8 cellular contexts compared by ENCODE assay signal in the genomic region with DNA sequence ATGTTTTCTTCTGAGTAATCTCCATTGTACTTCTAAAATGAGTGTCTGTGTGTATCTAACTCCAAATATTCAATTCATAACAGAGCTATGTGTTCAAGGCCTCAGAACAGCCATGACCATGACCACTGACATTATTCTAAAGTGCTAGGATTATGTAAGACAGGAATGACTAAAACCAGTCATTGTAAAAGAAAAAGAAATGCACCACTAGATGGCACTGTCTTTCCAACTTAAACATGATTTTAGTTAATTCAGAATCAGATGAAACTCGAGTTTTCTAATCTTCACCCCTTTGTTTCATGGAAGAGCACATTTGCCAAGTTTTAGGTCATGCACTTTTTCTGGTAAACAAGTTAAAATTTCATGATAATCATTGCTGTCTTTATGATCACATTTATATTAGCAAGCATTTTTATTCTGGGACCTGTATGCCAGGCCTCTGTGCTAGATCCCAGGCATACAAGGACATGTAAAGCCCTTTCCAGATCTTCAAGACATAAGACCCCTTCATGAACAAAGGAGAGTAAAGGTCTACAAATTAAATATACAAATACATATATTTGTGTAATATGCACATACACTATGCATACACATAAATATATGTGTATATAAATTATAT. TPM values are rescaled to one million over a fixed set of nuclear protein-coding genes. Genes with fewer than 3 reads are reported as not detected.
DNase-seq lines count a peak whose midpoint lies in the region; ATAC-seq and TF ChIP-seq lines count a peak whose summit lies in the region.

No MANE protein-coding gene starts in this region.

- intact Hi-C loops in left ventricle myocardium inferior (cut with micrococcal nuclease) (loop anchor here (5.0 to 10.0 kb wide), 2 partner anchors 414 to 591 kb away; no protein-coding TSS in a partner anchor), sciatic nerve (cut with DNase I) (loop anchor here (5.0 kb wide), 2 partner anchors 79 to 409 kb away; no protein-coding TSS in a partner anchor)

- no peaks in the 10 kb centered on the region for H3K36me3 ChIP-seq in left ventricle myocardium inferior

- DNase-seq in DMS114 treated with DMSO at 0.1 percent for 48 hours (lab: John Stamatoyannopoulos, UW; ENCODE audit: unreplicated experiment) (peak; percentile 86), NCI-H1105 treated with DMSO at 0.1 percent for 48 hours (lab: John Stamatoyannopoulos, UW) (peak; percentile 44), left ventricle myocardium inferior (no peak), sciatic nerve (ENCODE audit: low spot score) (no peak)
- no peak for DNase-seq in activated naive CD8-positive, alpha-beta T cell treated with anti-CD3 and anti-CD28 coated beads, Interleukin-2, amount 50 U/mL, for 24 hours
- DNase-seq in activated CD8-positive, alpha-beta memory T cell treated with anti-CD3 and anti-CD28 coated beads, Interleukin-2, amount 50 U/mL, for 48 hours: no peak

- no peak overlapping the region for H3K27ac Mint-ChIP-seq in activated naive CD8-positive, alpha-beta T cell treated with anti-CD3 and anti-CD28 coated beads, Interleukin-2, amount 50 U/mL, for 24 hours

- no peaks in the 10 kb centered on the region for H3K9me3 ChIP-seq in left ventricle myocardium inferior (replicated peaks)

- TF ChIP-seq CTCF in left ventricle myocardium inferior (IDR thresholded peaks at IDR 0.05; ENCODE audit: borderline replicate concordance): peak; percentile 76

- no peaks in the 10 kb centered on the region for H3K9me3 Mint-ChIP-seq in activated naive CD8-positive, alpha-beta T cell treated with anti-CD3 and anti-CD28 coated beads, Interleukin-2, amount 50 U/mL, for 24 hours

- no peak overlapping the region for H3K4me3 ChIP-seq in left ventricle myocardium inferior

- H3K36me3 Mint-ChIP-seq in activated naive CD8-positive, alpha-beta T cell treated with anti-CD3 and anti-CD28 coated beads, Interleukin-2, amount 50 U/mL, for 24 hours (ENCODE audit: low read depth): no peaks in the 10 kb centered on the region

- ATAC-seq in GM19467 (IDR thresholded peaks at IDR 0.05; ENCODE audit: unreplicated experiment): peak; percentile 53
- peak; percentile 46 for ATAC-seq in activated naive CD8-positive, alpha-beta T cell treated with anti-CD3 and anti-CD28 coated beads, Interleukin-2, amount 50 U/mL, for 24 hours
- ATAC-seq in sciatic nerve: peak; percentile 78
- no peak for ATAC-seq in HG02981 (IDR thresholded peaks at IDR 0.05; ENCODE audit: unreplicated experiment)

- no peak overlapping the region for H3K27ac ChIP-seq in left ventricle myocardium inferior (replicated peaks)

- H3K27me3 ChIP-seq in left ventricle myocardium inferior (ENCODE audit: low read depth): no peaks in the 10 kb centered on the region

- no peaks in the 10 kb centered on the region for H3K4me1 Mint-ChIP-seq in activated naive CD8-positive, alpha-beta T cell treated with anti-CD3 and anti-CD28 coated beads, Interleukin-2, amount 50 U/mL, for 24 hours

- H3K4me1 ChIP-seq in left ventricle myocardium inferior: no peaks in the 10 kb centered on the region

- no peaks in the 10 kb centered on the region for H3K27me3 Mint-ChIP-seq in activated naive CD8-positive, alpha-beta T cell treated with anti-CD3 and anti-CD28 coated beads, Interleukin-2, amount 50 U/mL, for 24 hours

- H3K4me3 Mint-ChIP-seq in activated naive CD8-positive, alpha-beta T cell treated with anti-CD3 and anti-CD28 coated beads, Interleukin-2, amount 50 U/mL, for 24 hours: no peak overlapping the region

RNA-seq across cellular contexts. Expression of a gene that starts 26.1 kb away (rescaled TPM):
- total RNA-seq in left ventricle myocardium inferior (39.2 TPM), sciatic nerve (83.6 TPM)

Comparison
In these comparisons a context has a peak if more than half of its experiments do, and no peak if none do; other contexts are left out.
1. DNase-seq: peak in DMS114 treated with DMSO at 0.1 percent for 48 hours (single experiment) and NCI-H1105 treated with DMSO at 0.1 percent for 48 hours (single experiment); none in activated naive CD8-positive, alpha-beta T cell treated with anti-CD3 and anti-CD28 coated beads, Interleukin-2, amount 50 U/mL, for 24 hours (single experiment), left ventricle myocardium inferior (single experiment), sciatic nerve (single experiment) and activated CD8-positive, alpha-beta memory T cell treated with anti-CD3 and anti-CD28 coated beads, Interleukin-2, amount 50 U/mL, for 48 hours (single experiment).